Comparison of ENCODE assay signal across 9 cellular contexts in the genomic region with DNA sequence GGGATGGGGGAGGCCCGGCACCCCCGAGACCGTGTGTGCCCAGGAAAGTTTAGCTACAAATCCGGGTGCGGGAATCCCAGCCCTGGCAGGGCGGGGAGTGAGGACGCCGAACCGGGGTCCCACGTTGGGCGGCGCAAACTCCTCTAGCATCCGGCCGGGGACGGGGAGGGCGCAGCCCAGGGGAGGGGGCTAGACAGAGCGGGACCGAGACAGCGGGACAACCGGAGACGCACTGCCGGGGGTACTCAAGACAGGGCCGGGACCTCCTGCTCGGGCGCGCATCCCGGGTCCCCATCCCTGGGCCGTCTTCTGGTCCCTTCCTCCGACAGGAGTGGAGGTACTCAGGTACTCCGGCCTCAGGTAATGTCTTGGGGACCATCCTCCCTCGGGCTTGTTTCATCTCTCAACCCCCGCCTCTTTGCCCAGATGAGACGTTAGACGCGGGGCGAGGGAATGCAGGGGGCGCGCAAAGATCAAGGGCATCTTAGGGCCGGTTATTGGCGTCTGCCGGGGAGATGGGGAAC. TPM values are rescaled to one million over a fixed set of nuclear protein-coding genes. Genes with fewer than 3 reads are reported as not detected.
DNase-seq lines count a peak whose midpoint lies in the region; ATAC-seq and TF ChIP-seq lines count a peak whose summit lies in the region.
"Had no signal": no experiment of that assay in that cellular context is flagged by ENCODE, and none has a peak within 500 bp of the region (broad histone marks: within the 10 kb centered on the region; RNA-seq: fewer than 3 reads in every experiment).

No MANE protein-coding gene starts in this region.

- H3K27ac Mint-ChIP-seq in CD8-positive, alpha-beta memory T cell, result no peak overlapping the region
- no peak overlapping the region for H3K27ac Mint-ChIP-seq in MCF 10A (ENCODE audit: low read depth, unreplicated experiment)

- no peak overlapping the region for H3K27ac ChIP-seq in CD8-positive, alpha-beta memory T cell (ENCODE audit: low read depth, low read length)
- H3K27ac ChIP-seq in mesodermal cell (ENCODE audit: low read depth, low read length, severe bottlenecking), result no peak overlapping the region

- H3K27me3 Mint-ChIP-seq in CD8-positive, alpha-beta memory T cell, result peaks cover 6 to 24% of the 10 kb centered on the region in 2 donors
- no peaks in the 10 kb centered on the region for H3K27me3 Mint-ChIP-seq in MCF 10A (ENCODE audit: insufficient read depth, unreplicated experiment)

- no peak for DNase-seq in CD8-positive, alpha-beta memory T cell
- DNase-seq in MCF 10A (ENCODE audit: unreplicated experiment) (no peak), GM19238 (ENCODE audit: insufficient read length, low spot score) (no peak), DMS53 (lab: John Stamatoyannopoulos, UW) (no peak), HuH-7 (ENCODE audit: low spot score) (no peak)

- peaks cover 7% of the 10 kb centered on the region for H3K4me1 ChIP-seq in CD8-positive, alpha-beta memory T cell (ENCODE audit: insufficient read depth, low read length)
- peaks cover 6% of the 10 kb centered on the region for H3K4me1 ChIP-seq in mesodermal cell (ENCODE audit: control insufficient read depth, insufficient read depth, low read length, poor library complexity, severe bottlenecking)

- CTCF ChIA-PET in CD8-positive, alpha-beta memory T cell (lab: Charles Lee), result interaction anchor here (1.5 kb wide), 1 partner anchor 10 kb away, joined by 3 read pairs; no protein-coding TSS in a partner anchor
- CTCF ChIA-PET in MCF 10A (lab: Yijun Ruan, JAX), result interaction anchor here (1.0 to 6.7 kb wide), 10 partner anchors 8 to 169 kb away, joined by 3 to 39 read pairs (median 6); no protein-coding TSS in a partner anchor

- no peaks in the 10 kb centered on the region for H3K9me3 Mint-ChIP-seq in CD8-positive, alpha-beta memory T cell
- no peaks in the 10 kb centered on the region for H3K9me3 Mint-ChIP-seq in MCF 10A (ENCODE audit: unreplicated experiment)
- H3K9me3 Mint-ChIP-seq: brain had no signal

- no peak for TF ChIP-seq CTCF in MCF 10A (IDR thresholded peaks at IDR 0.05; ENCODE audit: unreplicated experiment)

- H3K9me3 ChIP-seq in CD8-positive, alpha-beta memory T cell (ENCODE audit: low read length), result no peaks in the 10 kb centered on the region
- H3K9me3 ChIP-seq in mesodermal cell (ENCODE audit: control insufficient read depth, low read length), result no peaks in the 10 kb centered on the region

- intact Hi-C loops in MCF 10A (cut with micrococcal nuclease), result loop anchor here (2.0 kb wide), 1 partner anchor 169 kb away; no protein-coding TSS in a partner anchor

- ATAC-seq in HG03139 (IDR thresholded peaks at IDR 0.05; ENCODE audit: unreplicated experiment), result peak; percentile 4
- ATAC-seq in HG02678 (IDR thresholded peaks at IDR 0.05; ENCODE audit: unreplicated experiment), result no peak

- H3K36me3 Mint-ChIP-seq in CD8-positive, alpha-beta memory T cell, result no peaks in the 10 kb centered on the region
- no peaks in the 10 kb centered on the region for H3K36me3 Mint-ChIP-seq in MCF 10A (ENCODE audit: insufficient read depth, unreplicated experiment)
- H3K36me3 Mint-ChIP-seq: brain had no signal

- WGBS in mesodermal cell (ENCODE audit: insufficient coverage in 2 of 2), 2 experiments, result 1 to 4% methylated on average over 35 to 39 of the region's 41 CpGs

- POLR2A ChIA-PET in CD8-positive, alpha-beta memory T cell (lab: Charles Lee), result no interaction called here
- POLR2A ChIA-PET in MCF 10A (lab: Yijun Ruan, JAX), result interaction anchor here (0.7 kb wide), 1 partner anchor 13 kb away, joined by 3 read pairs; no protein-coding TSS in a partner anchor

- peaks cover 5% of the 10 kb centered on the region for H3K27me3 ChIP-seq in CD8-positive, alpha-beta memory T cell (ENCODE audit: insufficient read depth, low read length, poor library complexity, severe bottlenecking)

- no TSS peak for BruUV-seq in MCF 10A (replicated peaks; lab: Mats Ljungman, UMichigan)

- peak overlapping the region in 6 of 7 donors; percentile 2 to 78 (median 66) for H3K4me3 Mint-ChIP-seq in CD8-positive, alpha-beta memory T cell
- peak overlapping the region; percentile 24 for H3K4me3 Mint-ChIP-seq in MCF 10A (ENCODE audit: unreplicated experiment)

- no peak overlapping the region for H3K4me3 ChIP-seq in CD8-positive, alpha-beta memory T cell (ENCODE audit: low read length)
- H3K4me3 ChIP-seq in mesodermal cell (ENCODE audit: extremely low read depth, insufficient read depth, low read length, poor library complexity, severe bottlenecking), result peak overlapping the region; percentile 52

- H3K4me1 Mint-ChIP-seq in CD8-positive, alpha-beta memory T cell, result peaks cover 3 to 17% (median 7%) of the 10 kb centered on the region in 3 donors
- peaks cover 6% of the 10 kb centered on the region for H3K4me1 Mint-ChIP-seq in MCF 10A (ENCODE audit: insufficient read depth, unreplicated experiment)

- no peaks in the 10 kb centered on the region for H3K36me3 ChIP-seq in CD8-positive, alpha-beta memory T cell (ENCODE audit: insufficient read depth, low read length)
- no peaks in the 10 kb centered on the region for H3K36me3 ChIP-seq in mesodermal cell (ENCODE audit: control insufficient read depth, insufficient read depth, low read length)

RNA-seq across cellular contexts. Expression of a gene that starts 0.6 kb away (rescaled TPM):
- under 1 TPM; 0.15 to 0.27 TPM for total RNA-seq in CD8-positive, alpha-beta memory T cell
- polyA plus RNA-seq in CD8-positive, alpha-beta memory T cell, result 0.40 TPM
- total RNA-seq in MCF 10A (2022), result 22.6 and 23.0 TPM in 2 replicates
- 3.1 TPM for polyA plus RNA-seq in mesodermal cell (2013, experiment 1 of 2)
- polyA plus RNA-seq in mesodermal cell (2013, experiment 2 of 2), result 2.8 TPM

Comparison
In these comparisons a context has a peak if more than half of its experiments do, and no peak if none do; other contexts are left out.
1. RNA of a gene that starts 0.6 kb away (total RNA-seq): 22.6 to 23.0 TPM in MCF 10A; 0.15 to 0.27 TPM in CD8-positive, alpha-beta memory T cell; every median in the first group is over 10 times any median in the second.